ENCODE assay signal across 1 cellular context in the genomic region with DNA sequence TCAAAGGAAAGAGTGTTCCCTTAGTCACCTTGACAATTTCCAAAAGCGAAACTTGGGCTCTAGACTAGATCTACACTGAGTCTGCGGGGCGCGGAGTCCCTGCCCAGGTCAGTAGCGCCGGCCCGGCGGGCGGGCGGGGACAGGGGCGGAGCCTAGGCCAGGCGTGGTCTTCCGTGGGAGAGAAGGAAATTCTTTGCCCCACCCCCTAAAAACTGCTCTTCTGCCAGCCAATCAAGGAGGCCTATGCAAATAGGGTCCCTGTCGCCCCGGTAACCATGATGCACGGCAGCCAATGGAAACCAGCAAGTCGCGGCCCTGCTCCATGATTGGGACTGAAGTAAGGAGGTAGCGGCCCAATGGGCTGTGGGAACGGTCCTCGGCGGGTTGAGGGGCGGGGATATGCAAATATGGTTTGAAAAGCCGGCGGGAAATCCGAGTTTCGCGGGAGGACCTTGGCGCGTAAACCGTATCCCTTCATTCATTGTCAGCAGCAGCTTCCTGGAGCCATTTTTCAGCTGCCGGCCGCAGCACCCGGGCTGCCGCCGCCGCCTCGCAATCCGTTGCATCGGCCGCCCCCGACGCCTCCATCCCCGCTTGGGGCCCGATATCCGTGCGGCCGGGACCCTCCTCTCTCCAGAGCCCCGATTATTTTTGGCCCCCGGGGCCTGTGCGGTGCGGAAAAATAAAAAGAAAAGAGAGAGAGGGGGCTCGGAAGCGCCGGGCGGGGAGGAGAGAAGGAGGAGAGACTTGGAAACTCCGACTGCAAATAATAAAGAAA.
A peak's percentile ranks its signal among the peaks of the same experiment; 100 is the strongest.
TF ChIP-seq lines count a peak whose summit lies in the region.

A gene (plus strand): TSS at position 477 of the 778 bp plus-strand sequence. CDS start 354 bp downstream, outside the sequence.

TF ChIP-seq in HepG2, 621 proteins besides CTCF, POLR2A, EP300 and RAD21 (continued from another document and continues in another):
- TF ChIP-seq, protein P1, sequence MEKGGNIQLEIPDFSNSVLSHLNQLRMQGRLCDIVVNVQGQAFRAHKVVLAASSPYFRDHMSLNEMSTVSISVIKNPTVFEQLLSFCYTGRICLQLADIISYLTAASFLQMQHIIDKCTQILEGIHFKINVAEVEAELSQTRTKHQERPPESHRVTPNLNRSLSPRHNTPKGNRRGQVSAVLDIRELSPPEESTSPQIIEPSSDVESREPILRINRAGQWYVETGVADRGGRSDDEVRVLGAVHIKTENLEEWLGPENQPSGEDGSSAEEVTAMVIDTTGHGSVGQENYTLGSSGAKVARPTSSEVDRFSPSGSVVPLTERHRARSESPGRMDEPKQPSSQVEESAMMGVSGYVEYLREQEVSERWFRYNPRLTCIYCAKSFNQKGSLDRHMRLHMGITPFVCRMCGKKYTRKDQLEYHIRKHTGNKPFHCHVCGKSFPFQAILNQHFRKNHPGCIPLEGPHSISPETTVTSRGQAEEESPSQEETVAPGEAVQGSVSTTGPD (CRISPR knock-in tag; IDR thresholded peaks at IDR 0.05), result peak; percentile 76
- peak; percentile 29; the same call in 1 of the 2 replicates for TF ChIP-seq ZNF17 (CRISPR knock-in tag; IDR thresholded peaks at IDR 0.05)
- TF ChIP-seq ZNF83 (CRISPR knock-in tag; IDR thresholded peaks at IDR 0.05; ENCODE audit: borderline replicate concordance), result no peak
- TF ChIP-seq FOXO1 (CRISPR knock-in tag; IDR thresholded peaks at IDR 0.05), result peak; percentile 45
- peak; percentile 89 for TF ChIP-seq TOE1 (CRISPR knock-in tag; IDR thresholded peaks at IDR 0.05)
- no peak for TF ChIP-seq TAF15 (IDR thresholded peaks at IDR 0.05; ENCODE audit: low read depth, low read length, poor library complexity, severe bottlenecking)
- no peak for TF ChIP-seq KLF13 (CRISPR knock-in tag; IDR thresholded peaks at IDR 0.05)
- TF ChIP-seq, protein P2, sequence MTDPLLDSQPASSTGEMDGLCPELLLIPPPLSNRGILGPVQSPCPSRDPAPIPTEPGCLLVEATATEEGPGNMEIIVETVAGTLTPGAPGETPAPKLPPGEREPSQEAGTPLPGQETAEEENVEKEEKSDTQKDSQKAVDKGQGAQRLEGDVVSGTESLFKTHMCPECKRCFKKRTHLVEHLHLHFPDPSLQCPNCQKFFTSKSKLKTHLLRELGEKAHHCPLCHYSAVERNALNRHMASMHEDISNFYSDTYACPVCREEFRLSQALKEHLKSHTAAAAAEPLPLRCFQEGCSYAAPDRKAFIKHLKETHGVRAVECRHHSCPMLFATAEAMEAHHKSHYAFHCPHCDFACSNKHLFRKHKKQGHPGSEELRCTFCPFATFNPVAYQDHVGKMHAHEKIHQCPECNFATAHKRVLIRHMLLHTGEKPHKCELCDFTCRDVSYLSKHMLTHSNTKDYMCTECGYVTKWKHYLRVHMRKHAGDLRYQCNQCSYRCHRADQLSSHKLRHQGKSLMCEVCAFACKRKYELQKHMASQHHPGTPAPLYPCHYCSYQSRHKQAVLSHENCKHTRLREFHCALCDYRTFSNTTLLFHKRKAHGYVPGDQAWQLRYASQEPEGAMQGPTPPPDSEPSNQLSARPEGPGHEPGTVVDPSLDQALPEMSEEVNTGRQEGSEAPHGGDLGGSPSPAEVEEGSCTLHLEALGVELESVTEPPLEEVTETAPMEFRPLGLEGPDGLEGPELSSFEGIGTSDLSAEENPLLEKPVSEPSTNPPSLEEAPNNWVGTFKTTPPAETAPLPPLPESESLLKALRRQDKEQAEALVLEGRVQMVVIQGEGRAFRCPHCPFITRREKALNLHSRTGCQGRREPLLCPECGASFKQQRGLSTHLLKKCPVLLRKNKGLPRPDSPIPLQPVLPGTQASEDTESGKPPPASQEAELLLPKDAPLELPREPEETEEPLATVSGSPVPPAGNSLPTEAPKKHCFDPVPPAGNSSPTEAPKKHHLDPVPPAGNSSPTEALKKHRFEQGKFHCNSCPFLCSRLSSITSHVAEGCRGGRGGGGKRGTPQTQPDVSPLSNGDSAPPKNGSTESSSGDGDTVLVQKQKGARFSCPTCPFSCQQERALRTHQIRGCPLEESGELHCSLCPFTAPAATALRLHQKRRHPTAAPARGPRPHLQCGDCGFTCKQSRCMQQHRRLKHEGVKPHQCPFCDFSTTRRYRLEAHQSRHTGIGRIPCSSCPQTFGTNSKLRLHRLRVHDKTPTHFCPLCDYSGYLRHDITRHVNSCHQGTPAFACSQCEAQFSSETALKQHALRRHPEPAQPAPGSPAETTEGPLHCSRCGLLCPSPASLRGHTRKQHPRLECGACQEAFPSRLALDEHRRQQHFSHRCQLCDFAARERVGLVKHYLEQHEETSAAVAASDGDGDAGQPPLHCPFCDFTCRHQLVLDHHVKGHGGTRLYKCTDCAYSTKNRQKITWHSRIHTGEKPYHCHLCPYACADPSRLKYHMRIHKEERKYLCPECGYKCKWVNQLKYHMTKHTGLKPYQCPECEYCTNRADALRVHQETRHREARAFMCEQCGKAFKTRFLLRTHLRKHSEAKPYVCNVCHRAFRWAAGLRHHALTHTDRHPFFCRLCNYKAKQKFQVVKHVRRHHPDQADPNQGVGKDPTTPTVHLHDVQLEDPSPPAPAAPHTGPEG (CRISPR knock-in tag; IDR thresholded peaks at IDR 0.05), result peak; percentile 92
- peak; percentile 92; the same call in 1 of the 2 replicates for TF ChIP-seq ZNF234 (CRISPR knock-in tag; conservative IDR thresholded peaks at IDR 0.05)
- TF ChIP-seq STAG1 (CRISPR knock-in tag; IDR thresholded peaks at IDR 0.05), result no peak
- TF ChIP-seq PAWR (CRISPR knock-in tag; IDR thresholded peaks at IDR 0.05; ENCODE audit: borderline replicate concordance), result 0 out of 2 replicates have a peak, but pooled peaks have one; percentile 58
- TF ChIP-seq, protein P3, sequence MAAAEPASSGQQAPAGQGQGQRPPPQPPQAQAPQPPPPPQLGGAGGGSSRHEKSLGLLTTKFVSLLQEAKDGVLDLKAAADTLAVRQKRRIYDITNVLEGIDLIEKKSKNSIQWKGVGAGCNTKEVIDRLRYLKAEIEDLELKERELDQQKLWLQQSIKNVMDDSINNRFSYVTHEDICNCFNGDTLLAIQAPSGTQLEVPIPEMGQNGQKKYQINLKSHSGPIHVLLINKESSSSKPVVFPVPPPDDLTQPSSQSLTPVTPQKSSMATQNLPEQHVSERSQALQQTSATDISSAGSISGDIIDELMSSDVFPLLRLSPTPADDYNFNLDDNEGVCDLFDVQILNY (CRISPR knock-in tag; conservative IDR thresholded peaks at IDR 0.05), result peak; percentile 99
- TF ChIP-seq GZF1 (CRISPR knock-in tag; IDR thresholded peaks at IDR 0.05), result 0 out of 2 replicates have a peak, but pooled peaks have one; percentile 15
- TF ChIP-seq, protein P4, sequence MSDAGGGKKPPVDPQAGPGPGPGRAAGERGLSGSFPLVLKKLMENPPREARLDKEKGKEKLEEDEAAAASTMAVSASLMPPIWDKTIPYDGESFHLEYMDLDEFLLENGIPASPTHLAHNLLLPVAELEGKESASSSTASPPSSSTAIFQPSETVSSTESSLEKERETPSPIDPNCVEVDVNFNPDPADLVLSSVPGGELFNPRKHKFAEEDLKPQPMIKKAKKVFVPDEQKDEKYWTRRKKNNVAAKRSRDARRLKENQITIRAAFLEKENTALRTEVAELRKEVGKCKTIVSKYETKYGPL (CRISPR knock-in tag; IDR thresholded peaks at IDR 0.05), result peak; percentile 68
- 0 out of 2 replicates have a peak, but pooled peaks have one; percentile 53 for TF ChIP-seq GPN1 (CRISPR knock-in tag; IDR thresholded peaks at IDR 0.05; ENCODE audit: borderline replicate concordance)
- peak; percentile 100 for TF ChIP-seq ZNF605 (CRISPR knock-in tag; IDR thresholded peaks at IDR 0.05)
- TF ChIP-seq KDM1A (CRISPR knock-in tag; IDR thresholded peaks at IDR 0.05), result no peak
- no peak for TF ChIP-seq MTF2 (CRISPR knock-in tag; IDR thresholded peaks at IDR 0.05; ENCODE audit: borderline replicate concordance)
- TF ChIP-seq, protein P5, sequence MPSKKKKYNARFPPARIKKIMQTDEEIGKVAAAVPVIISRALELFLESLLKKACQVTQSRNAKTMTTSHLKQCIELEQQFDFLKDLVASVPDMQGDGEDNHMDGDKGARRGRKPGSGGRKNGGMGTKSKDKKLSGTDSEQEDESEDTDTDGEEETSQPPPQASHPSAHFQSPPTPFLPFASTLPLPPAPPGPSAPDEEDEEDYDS (CRISPR knock-in tag; IDR thresholded peaks at IDR 0.05), result peak; percentile 83
- TF ChIP-seq MIER2 (CRISPR knock-in tag; IDR thresholded peaks at IDR 0.05), result no peak
- TF ChIP-seq MED8 (CRISPR knock-in tag; IDR thresholded peaks at IDR 0.05; ENCODE audit: insufficient replicate concordance), result no peak
- TF ChIP-seq CBX5 (CRISPR knock-in tag; IDR thresholded peaks at IDR 0.05; ENCODE audit: borderline replicate concordance), result no peak
- peak; percentile 97 for TF ChIP-seq ARNT2 (CRISPR knock-in tag; IDR thresholded peaks at IDR 0.05; ENCODE audit: low read depth)
- TF ChIP-seq ELF4 (CRISPR knock-in tag; IDR thresholded peaks at IDR 0.05; ENCODE audit: borderline replicate concordance), result peak; percentile 86; the same call in 1 of the 2 replicates
- peak; percentile 93 for TF ChIP-seq NFYB (CRISPR knock-in tag; IDR thresholded peaks at IDR 0.05)
- TF ChIP-seq ZFP1 (CRISPR knock-in tag; IDR thresholded peaks at IDR 0.05), result no peak
- TF ChIP-seq ZNF367 (CRISPR knock-in tag; IDR thresholded peaks at IDR 0.05; ENCODE audit: borderline replicate concordance), result 0 out of 2 replicates have a peak, but pooled peaks have one; percentile 74
- TF ChIP-seq ATRX (CRISPR knock-in tag; IDR thresholded peaks at IDR 0.05; ENCODE audit: borderline replicate concordance), result no peak
- no peak for TF ChIP-seq ZNF577 (CRISPR knock-in tag; IDR thresholded peaks at IDR 0.05; ENCODE audit: borderline replicate concordance, low read depth)
- peak; percentile 77; the same call in 1 of the 2 replicates for TF ChIP-seq ZNF678 (CRISPR knock-in tag; IDR thresholded peaks at IDR 0.05)
- peak; percentile 56 for TF ChIP-seq ZSCAN22 (CRISPR knock-in tag; IDR thresholded peaks at IDR 0.05)
- no peak for TF ChIP-seq REXO4 (CRISPR knock-in tag; IDR thresholded peaks at IDR 0.05; ENCODE audit: borderline replicate concordance)
- peak; percentile 75; the same call in 1 of the 2 replicates for TF ChIP-seq ZNF136 (CRISPR knock-in tag; IDR thresholded peaks at IDR 0.05; ENCODE audit: low read depth)
- TF ChIP-seq ZNF446 (CRISPR knock-in tag; IDR thresholded peaks at IDR 0.05), result peak; percentile 93
- no peak for TF ChIP-seq ZNF260 (CRISPR knock-in tag; IDR thresholded peaks at IDR 0.05; ENCODE audit: borderline replicate concordance, low read depth)
- TF ChIP-seq, protein P6, sequence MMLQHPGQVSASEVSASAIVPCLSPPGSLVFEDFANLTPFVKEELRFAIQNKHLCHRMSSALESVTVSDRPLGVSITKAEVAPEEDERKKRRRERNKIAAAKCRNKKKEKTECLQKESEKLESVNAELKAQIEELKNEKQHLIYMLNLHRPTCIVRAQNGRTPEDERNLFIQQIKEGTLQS (CRISPR knock-in tag; IDR thresholded peaks at IDR 0.05), result peak; percentile 86
- TF ChIP-seq FOXK2 (IDR thresholded peaks at IDR 0.05), result no peak
- TF ChIP-seq SRSF4 (IDR thresholded peaks at IDR 0.05; ENCODE audit: low read depth, low read length, poor library complexity, severe bottlenecking), result no peak
- peak; percentile 38; the same call in 1 of the 2 replicates for TF ChIP-seq CEBPG (CRISPR knock-in tag; IDR thresholded peaks at IDR 0.05)
- peak; percentile 68; the same call in 1 of the 2 replicates for TF ChIP-seq ZNF841 (CRISPR knock-in tag; IDR thresholded peaks at IDR 0.05; ENCODE audit: borderline replicate concordance)
- TF ChIP-seq ZNF382 (CRISPR knock-in tag; IDR thresholded peaks at IDR 0.05; ENCODE audit: borderline replicate concordance), result no peak
- TF ChIP-seq FOXA1 (IDR thresholded peaks at IDR 0.05), result no peak
- TF ChIP-seq FOXA1 (CRISPR knock-in tag; IDR thresholded peaks at IDR 0.05), result no peak
- TF ChIP-seq, protein P7, sequence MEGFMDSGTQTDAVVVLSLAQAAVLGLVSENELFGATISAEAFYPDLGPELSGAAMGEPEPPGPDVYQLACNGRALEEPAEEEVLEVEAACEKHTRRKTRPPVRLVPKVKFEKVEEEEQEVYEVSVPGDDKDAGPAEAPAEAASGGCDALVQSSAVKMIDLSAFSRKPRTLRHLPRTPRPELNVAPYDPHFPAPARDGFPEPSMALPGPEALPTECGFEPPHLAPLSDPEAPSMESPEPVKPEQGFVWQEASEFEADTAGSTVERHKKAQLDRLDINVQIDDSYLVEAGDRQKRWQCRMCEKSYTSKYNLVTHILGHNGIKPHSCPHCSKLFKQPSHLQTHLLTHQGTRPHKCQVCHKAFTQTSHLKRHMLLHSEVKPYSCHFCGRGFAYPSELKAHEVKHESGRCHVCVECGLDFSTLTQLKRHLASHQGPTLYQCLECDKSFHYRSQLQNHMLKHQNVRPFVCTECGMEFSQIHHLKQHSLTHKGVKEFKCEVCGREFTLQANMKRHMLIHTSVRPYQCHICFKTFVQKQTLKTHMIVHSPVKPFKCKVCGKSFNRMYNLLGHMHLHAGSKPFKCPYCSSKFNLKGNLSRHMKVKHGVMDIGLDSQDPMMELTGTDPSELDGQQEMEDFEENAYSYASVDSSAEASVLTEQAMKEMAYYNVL (CRISPR knock-in tag; IDR thresholded peaks at IDR 0.05; ENCODE audit: borderline replicate concordance), result peak; percentile 81; the same call in 1 of the 2 replicates
- TF ChIP-seq ZNF138 (CRISPR knock-in tag; IDR thresholded peaks at IDR 0.05; ENCODE audit: low read depth), result peak; percentile 71
- TF ChIP-seq SIN3A (IDR thresholded peaks at IDR 0.05; ENCODE audit: borderline replicate concordance, low read depth, low read length), result peak; percentile 100
- TF ChIP-seq ZBTB21 (CRISPR knock-in tag; IDR thresholded peaks at IDR 0.05), result peak; percentile 60; the same call in 1 of the 2 replicates
- TF ChIP-seq PRMT3 (CRISPR knock-in tag; IDR thresholded peaks at IDR 0.05; ENCODE audit: borderline replicate concordance, low read depth), result peak; percentile 99
- no peak for TF ChIP-seq NFATC3 (CRISPR knock-in tag; IDR thresholded peaks at IDR 0.05)
- no peak for TF ChIP-seq TBX3 (IDR thresholded peaks at IDR 0.05; ENCODE audit: borderline replicate concordance)
- TF ChIP-seq BRD4 (CRISPR knock-in tag; IDR thresholded peaks at IDR 0.05), result no peak
- TF ChIP-seq RBM22 (optimal IDR thresholded peaks at IDR 0.05; ENCODE audit: low read length), result no peak
- TF ChIP-seq ZNF564 (CRISPR knock-in tag; IDR thresholded peaks at IDR 0.05), result peak; percentile 96
- TF ChIP-seq, protein P8, sequence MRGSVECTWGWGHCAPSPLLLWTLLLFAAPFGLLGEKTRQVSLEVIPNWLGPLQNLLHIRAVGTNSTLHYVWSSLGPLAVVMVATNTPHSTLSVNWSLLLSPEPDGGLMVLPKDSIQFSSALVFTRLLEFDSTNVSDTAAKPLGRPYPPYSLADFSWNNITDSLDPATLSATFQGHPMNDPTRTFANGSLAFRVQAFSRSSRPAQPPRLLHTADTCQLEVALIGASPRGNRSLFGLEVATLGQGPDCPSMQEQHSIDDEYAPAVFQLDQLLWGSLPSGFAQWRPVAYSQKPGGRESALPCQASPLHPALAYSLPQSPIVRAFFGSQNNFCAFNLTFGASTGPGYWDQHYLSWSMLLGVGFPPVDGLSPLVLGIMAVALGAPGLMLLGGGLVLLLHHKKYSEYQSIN (CRISPR knock-in tag; IDR thresholded peaks at IDR 0.05; ENCODE audit: borderline replicate concordance), result no peak
- TF ChIP-seq ZNF567 (CRISPR knock-in tag; IDR thresholded peaks at IDR 0.05; ENCODE audit: borderline replicate concordance), result peak; percentile 34; the same call in 1 of the 2 replicates
- TF ChIP-seq, protein P9, sequence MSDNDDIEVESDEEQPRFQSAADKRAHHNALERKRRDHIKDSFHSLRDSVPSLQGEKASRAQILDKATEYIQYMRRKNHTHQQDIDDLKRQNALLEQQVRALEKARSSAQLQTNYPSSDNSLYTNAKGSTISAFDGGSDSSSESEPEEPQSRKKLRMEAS (IDR thresholded peaks at IDR 0.05), result peak; percentile 30; the same call in 1 of the 2 replicates
- peak; percentile 89 for TF ChIP-seq DR1 (CRISPR knock-in tag; IDR thresholded peaks at IDR 0.05)
- peak; percentile 97 for TF ChIP-seq ZNF124 (CRISPR knock-in tag; IDR thresholded peaks at IDR 0.05)
- no peak for TF ChIP-seq GTF3A (CRISPR knock-in tag; conservative IDR thresholded peaks at IDR 0.05)
